In the genomic region with DNA sequence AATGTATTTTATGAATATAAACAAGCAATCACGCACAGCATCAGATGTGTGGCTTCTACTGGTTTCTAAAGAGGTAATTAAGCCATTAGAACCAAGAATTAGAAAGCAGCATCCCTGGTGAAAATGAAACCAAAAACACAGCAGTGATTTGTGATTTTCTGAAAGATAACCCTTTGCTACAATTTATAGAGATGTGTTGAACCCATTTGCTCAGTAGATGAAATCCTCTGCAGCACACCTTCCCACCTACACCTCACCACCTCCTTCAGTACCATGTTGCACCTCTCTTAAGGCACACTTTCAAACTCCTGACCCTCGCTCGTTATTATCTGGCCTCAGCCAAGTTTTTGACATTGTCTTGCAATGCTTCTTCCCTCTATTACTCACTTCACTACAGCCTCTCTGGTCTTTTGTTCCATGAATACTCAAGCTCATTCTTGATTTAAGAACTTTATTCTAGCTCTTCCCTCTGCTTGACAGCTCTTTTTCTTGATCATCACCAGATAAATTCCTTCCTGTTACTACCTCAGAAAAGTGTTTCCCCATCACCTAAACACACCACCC, we compare ENCODE assay signal across 10 cellular contexts. TPM values are rescaled to one million over a fixed set of nuclear protein-coding genes. Genes with fewer than 3 reads are reported as not detected.
DNase-seq lines count a peak whose midpoint lies in the region; ATAC-seq and TF ChIP-seq lines count a peak whose summit lies in the region.
"Had no signal": no experiment of that assay in that cellular context is flagged by ENCODE, and none has a peak within 500 bp of the region (broad histone marks: within the 10 kb centered on the region; RNA-seq: fewer than 3 reads in every experiment).

No MANE protein-coding gene starts in this region.

- intact Hi-C loops in spleen (cut with DNase I; ENCODE audit: low total_unique reads), result no loop called here

- TF ChIP-seq POLR2A in spleen (IDR thresholded peaks at IDR 0.05), result no peak

- H3K27ac ChIP-seq in spleen, result peak overlapping the region; percentile 60 to 86 (median 78)

- peak overlapping the region; percentile 24 for H3K27ac Mint-ChIP-seq in central memory CD8-positive, alpha-beta T cell (ENCODE audit: low read depth)

- H3K4me3 Mint-ChIP-seq in central memory CD8-positive, alpha-beta T cell, result peak overlapping the region; percentile 10

- peaks cover 2% of the 10 kb centered on the region for H3K36me3 Mint-ChIP-seq in central memory CD8-positive, alpha-beta T cell (ENCODE audit: insufficient read depth)

- no peak for TF ChIP-seq CTCF in spleen (IDR thresholded peaks at IDR 0.05 in 8 of 11, conservative IDR thresholded peaks at IDR 0.05 in 3 of 11)

- WGBS in spleen, 5 donors, result 27 to 45% (median 37%) methylated on average over 3 of the region's 3 CpGs

- H3K9me3 Mint-ChIP-seq in central memory CD8-positive, alpha-beta T cell, result no peaks in the 10 kb centered on the region

- peaks cover 0 to 20% (median 0%) of the 10 kb centered on the region in 6 donors for H3K36me3 ChIP-seq in spleen

- no peaks in the 10 kb centered on the region for H3K27me3 Mint-ChIP-seq in central memory CD8-positive, alpha-beta T cell

- no peaks in the 10 kb centered on the region for H3K9me3 ChIP-seq in spleen
- H3K9me3 ChIP-seq: heart right ventricle had no signal

- ATAC-seq in HG02938 (IDR thresholded peaks at IDR 0.05; ENCODE audit: unreplicated experiment), result peak; percentile 38
- ATAC-seq in central memory CD8-positive, alpha-beta T cell (replicated peaks; ENCODE audit: extremely low read depth, poor library complexity, severe bottlenecking), result peak; percentile 28

- DNase-seq in SKM-1 (lab: John Stamatoyannopoulos, UW; ENCODE audit: unreplicated experiment), result peak; percentile 70
- no peak for DNase-seq in SKM-1 treated with dmso at 0.1 percent for 144 hours (lab: John Stamatoyannopoulos, UW; ENCODE audit: unreplicated experiment)
- no peak for DNase-seq in central memory CD8-positive, alpha-beta T cell (ENCODE audit: low spot score in 2 of 2)
- no peak for DNase-seq in spleen
- DNase-seq in NCI-H2171 (lab: John Stamatoyannopoulos, UW), result no peak
- DNase-seq in AG08396 (ENCODE audit: low spot score), result no peak
- DNase-seq in HCEC 1CT, result no peak
- DNase-seq: heart right ventricle, NCI-H2029 treated with DMSO at 0.1 percent for 48 hours had no signal

- peak overlapping the region in 3 of 8 donors; percentile 8 to 42 (median 29) for H3K4me3 ChIP-seq in spleen

- H3K27me3 ChIP-seq in spleen (replicated peaks in 1 of 7), result no peaks in the 10 kb centered on the region
- H3K27me3 ChIP-seq: heart right ventricle had no signal

- H3K4me1 ChIP-seq in spleen, result peaks cover 33 to 62% (median 53%) of the 10 kb centered on the region in 6 donors

- peaks cover 29% of the 10 kb centered on the region for H3K4me1 Mint-ChIP-seq in central memory CD8-positive, alpha-beta T cell

RNA-seq across cellular contexts. Expression of gene NSL1, which starts 38.6 kb away (rescaled TPM):
- 10 to 100 TPM; 30.6 to 92.3 (median 41.8) TPM for total RNA-seq in spleen
- 10 to 100 TPM; 16.4 to 33.6 (median 22.1) TPM for polyA plus RNA-seq in spleen

RNA-seq across cellular contexts. Expression of gene TATDN3, which starts 38.7 kb away (rescaled TPM):
- 10 to 100 TPM; 13.5 to 28.3 (median 22.7) TPM for total RNA-seq in spleen
- 10 to 100 TPM; 13.5 to 16.9 (median 15.0) TPM for polyA plus RNA-seq in spleen

RNA-seq across cellular contexts. Expression of gene BATF3, which starts 53.4 kb away (rescaled TPM):
- 10 to 100 TPM; 10.8 to 34.0 (median 14.1) TPM for total RNA-seq in spleen
- 10 to 100 TPM; 11.3 to 23.3 (median 12.3) TPM for polyA plus RNA-seq in spleen
